Comparison of ENCODE assay signal across 10 cellular contexts in genomic region chr5:150642567-150642927, GRCh38. TPM values are rescaled to one million over a fixed set of nuclear protein-coding genes. Genes with fewer than 3 reads are reported as not detected.
DNase-seq lines count a peak whose midpoint lies in the region; ATAC-seq, FAIRE-seq and TF ChIP-seq lines count a peak whose summit lies in the region.
"Had no signal": no experiment of that assay in that cellular context is flagged by ENCODE, and none has a peak within 500 bp of the region (broad histone marks: within the 10 kb centered on the region; RNA-seq: fewer than 3 reads in every experiment).

No MANE protein-coding gene starts in this region.

- H3K27me3 ChIP-seq in colonic mucosa = no peaks in the 10 kb centered on the region
- no peaks in the 10 kb centered on the region for H3K27me3 ChIP-seq in lower lobe of right lung (ENCODE audit: low read depth)

- H3K4me3 ChIP-seq in colonic mucosa = no peak overlapping the region
- H3K4me3 ChIP-seq in lower lobe of right lung = peak overlapping the region; percentile 47

- DNase-seq in DMS53 (lab: John Stamatoyannopoulos, UW) (peak; percentile 30), DMS53 treated with DMSO at 0.1 percent for 48 hours (lab: John Stamatoyannopoulos, UW; ENCODE audit: unreplicated experiment) (no peak), colonic mucosa (peak; percentile 57), lower lobe of right lung (peak; percentile 74), urothelium cell line (ENCODE audit: low spot score) (peak; percentile 92), NCI-H2081 (lab: John Stamatoyannopoulos, UW) (no peak), GM12891 (ENCODE audit: insufficient read length, low spot score) (no peak)

- TF ChIP-seq POLR2A in GM12891 (IDR thresholded peaks at IDR 0.05; ENCODE audit: low read depth, low read length) = no peak

- TF ChIP-seq CTCF in colonic mucosa (IDR thresholded peaks at IDR 0.05) = no peak
- TF ChIP-seq CTCF in lower lobe of right lung (IDR thresholded peaks at IDR 0.05) = no peak

- peak overlapping the region; percentile 78 for H3K27ac ChIP-seq in colonic mucosa
- H3K27ac ChIP-seq in lower lobe of right lung = peak overlapping the region; percentile 79

- peak overlapping the region in 1 of 2 donors; percentile 31 for H3K9ac ChIP-seq in colonic mucosa (ENCODE audit: low read depth in 2 of 2, low read length in 2 of 2)

- H3K9me3 ChIP-seq in colonic mucosa (no peaks in the 10 kb centered on the region), lower lobe of right lung (no peaks in the 10 kb centered on the region)

- FAIRE-seq in urothelium cell line (lab: Jason Lieb, UNC) (no peak), GM12891 (lab: Jason Lieb, UNC) (no peak)
- FAIRE-seq: A204.1 had no signal

- H3K36me3 ChIP-seq in colonic mucosa (no peaks in the 10 kb centered on the region), lower lobe of right lung (no peaks in the 10 kb centered on the region)

- peak; percentile 60 to 68 for ATAC-seq in lower lobe of right lung
- no peak for ATAC-seq in GM18870 (IDR thresholded peaks at IDR 0.05; ENCODE audit: unreplicated experiment)

- H3K4me1 ChIP-seq in colonic mucosa = no peaks in the 10 kb centered on the region
- peaks cover 87% of the 10 kb centered on the region for H3K4me1 ChIP-seq in lower lobe of right lung

- intact Hi-C loops in colonic mucosa (cut with DNase I) = no loop called here
- intact Hi-C loops in lower lobe of right lung (cut with DNase I) = no loop called here

TF ChIP-seq in GM12891, 5 proteins besides CTCF, POLR2A, EP300 and RAD21:
- no peak for TF ChIP-seq TAF1 (IDR thresholded peaks at IDR 0.05; ENCODE audit: low read depth, low read length)
- no peak for TF ChIP-seq POLR2AphosphoS5 (IDR thresholded peaks at IDR 0.05; ENCODE audit: low read depth, low read length)
- no peak for TF ChIP-seq SPI1 (IDR thresholded peaks at IDR 0.05; ENCODE audit: low read depth, low read length)
- TF ChIP-seq POU2F2 (IDR thresholded peaks at IDR 0.05; ENCODE audit: low read depth, low read length) = no peak
- TF ChIP-seq PAX5 (IDR thresholded peaks at IDR 0.05; ENCODE audit: insufficient read depth, low read length, severe bottlenecking) = no peak

RNA-seq across cellular contexts. Expression of gene SYNPO, which starts 2.1 kb away (rescaled TPM):
- total RNA-seq in colonic mucosa (10 to 100 TPM; 32.4 to 62.9 TPM), lower lobe of right lung (90.6 TPM)
- polyA plus RNA-seq in GM12891 (2012; ENCODE audit: low read depth, missing spikeins) = 27.9 TPM

RNA-seq across cellular contexts. Expression of gene MYOZ3, which starts 18.5 kb away (rescaled TPM):
- total RNA-seq in colonic mucosa (under 1 TPM; 0.12 to 0.32 TPM), lower lobe of right lung (0.92 TPM)
- polyA plus RNA-seq in GM12891 (2012; ENCODE audit: low read depth, missing spikeins) = 0.18 TPM
- total RNA-seq: OCI-LY7 had no signal

RNA-seq across cellular contexts. Expression of gene RBM22, which starts 58.3 kb away (rescaled TPM):
- 10 to 100 TPM; 40.0 to 42.6 TPM for total RNA-seq in colonic mucosa
- total RNA-seq in lower lobe of right lung = 46.8 TPM
- polyA plus RNA-seq in GM12891 (2012; ENCODE audit: low read depth, missing spikeins) = 37.9 TPM

Comparison
In these comparisons a context has a peak if more than half of its experiments do, and no peak if none do; other contexts are left out.
1. DNase-seq: peak in DMS53 (single experiment), colonic mucosa (single experiment), lower lobe of right lung (single experiment) and urothelium cell line (single experiment); none in DMS53 treated with DMSO at 0.1 percent for 48 hours (single experiment), NCI-H2081 (0 of 2) and GM12891 (single experiment).